ENCODE assay signal across 11 cellular contexts in genomic region chr13:113546571-113547247, GRCh38. TPM values are rescaled to one million over a fixed set of nuclear protein-coding genes. Genes with fewer than 3 reads are reported as not detected.
DNase-seq lines count a peak whose midpoint lies in the region; TF ChIP-seq lines count a peak whose summit lies in the region.
"Had no signal": no experiment of that assay in that cellular context is flagged by ENCODE, and none has a peak within 500 bp of the region (broad histone marks: within the 10 kb centered on the region; RNA-seq: fewer than 3 reads in every experiment).

No MANE protein-coding gene starts in this region.

- no peak overlapping the region for H3K27ac ChIP-seq in brain microvascular endothelial cell
- H3K27ac ChIP-seq in right atrium auricular region, result peak overlapping the region; percentile 43 to 57
- H3K27ac ChIP-seq: ovary had no signal

- in situ Hi-C loops in brain microvascular endothelial cell (cut with HindIII; ENCODE audit: low pct_ligation_motif_present, low sequenced_read_pairs), result no loop called here

- DNase-seq in AG20443 (ENCODE audit: low spot score) (peak; percentile 11), brain microvascular endothelial cell (peak; percentile 34), right atrium auricular region (ENCODE audit: low spot score) (peak; percentile 66), posterior vena cava (ENCODE audit: low spot score) (peak; percentile 86), NCI-H2196 (lab: John Stamatoyannopoulos, UW; ENCODE audit: unreplicated experiment) (no peak), SIG-M5 treated with dmso at 0.1 percent for 504 hours (lab: John Stamatoyannopoulos, UW; ENCODE audit: unreplicated experiment) (no peak)
- DNase-seq in activated CD4-positive, alpha-beta T cell treated with anti-CD3 and anti-CD28 coated beads, Interleukin-2, amount 50 U/mL, for 1 hour, result no peak
- no peak for DNase-seq in stimulated activated naive CD4-positive, alpha-beta T cell treated with Interleukin-2 at 50 U/mL for 16 hours (lab: John Stamatoyannopoulos, UW)
- DNase-seq: MG63, NCI-H524 treated with DMSO at 0.1 percent for 48 hours had no signal

- TF ChIP-seq CTCF in brain microvascular endothelial cell (IDR thresholded peaks at IDR 0.05; ENCODE audit: low read depth, low read length, missing control alignments) (no peak), right atrium auricular region (IDR thresholded peaks at IDR 0.05) (no peak)

- no peak overlapping the region for H3K4me3 ChIP-seq in brain microvascular endothelial cell (ENCODE audit: low read depth, low read length)
- no peak overlapping the region for H3K4me3 ChIP-seq in right atrium auricular region
- H3K4me3 ChIP-seq: MG63, ovary had no signal

- H3K9me3 ChIP-seq in right atrium auricular region, result no peaks in the 10 kb centered on the region
- H3K9me3 ChIP-seq: MG63, ovary had no signal

- H3K4me1 ChIP-seq in right atrium auricular region, result peaks cover 0 to 41% of the 10 kb centered on the region in 2 donors

- H3K27me3 ChIP-seq in brain microvascular endothelial cell (replicated peaks) (no peaks in the 10 kb centered on the region), right atrium auricular region (no peaks in the 10 kb centered on the region)
- H3K27me3 ChIP-seq: MG63, ovary had no signal

- H3K36me3 ChIP-seq in brain microvascular endothelial cell (replicated peaks) (peaks cover 32% of the 10 kb centered on the region), right atrium auricular region (peaks cover 15% of the 10 kb centered on the region)
- H3K36me3 ChIP-seq: ovary had no signal

- intact Hi-C loops in posterior vena cava (cut with DNase I), result no loop called here

RNA-seq across cellular contexts. Expression of gene TFDP1, which starts 37.8 kb away (rescaled TPM):
- total RNA-seq in right atrium auricular region (10 to 100 TPM; 34.4 to 40.4 TPM), posterior vena cava (10 to 100 TPM; 36.6 to 40.3 TPM)

RNA-seq across cellular contexts. Expression of gene DCUN1D2, which starts 56.2 kb away (rescaled TPM):
- total RNA-seq in right atrium auricular region (10 to 100 TPM; 45.3 to 65.5 TPM), posterior vena cava (10 to 100 TPM; 12.7 to 16.9 TPM)

Comparison
In these comparisons a context has a peak if more than half of its experiments do, and no peak if none do; other contexts are left out.
1. DNase-seq: peak in AG20443 (single experiment), brain microvascular endothelial cell (single experiment), right atrium auricular region (single experiment) and posterior vena cava (single experiment); none in activated CD4-positive, alpha-beta T cell treated with anti-CD3 and anti-CD28 coated beads, Interleukin-2, amount 50 U/mL, for 1 hour (single experiment), stimulated activated naive CD4-positive, alpha-beta T cell treated with Interleukin-2 at 50 U/mL for 16 hours (single experiment), NCI-H2196 (single experiment) and SIG-M5 treated with dmso at 0.1 percent for 504 hours (single experiment).